16 cellular contexts compared by ENCODE assay signal in genomic region chr3:141320399-141321108, GRCh38. TPM values are rescaled to one million over a fixed set of nuclear protein-coding genes. Genes with fewer than 3 reads are reported as not detected.
DNase-seq lines count a peak whose midpoint lies in the region; ATAC-seq and TF ChIP-seq lines count a peak whose summit lies in the region.
"Had no signal": no experiment of that assay in that cellular context is flagged by ENCODE, and none has a peak within 500 bp of the region (broad histone marks: within the 10 kb centered on the region; RNA-seq: fewer than 3 reads in every experiment).

No MANE protein-coding gene starts in this region.

- peaks cover 7% of the 10 kb centered on the region for H3K36me3 Mint-ChIP-seq in activated naive CD4-positive, alpha-beta T cell treated with anti-CD3 and anti-CD28 coated beads for 36 hours (ENCODE audit: low read depth)
- H3K36me3 Mint-ChIP-seq in activated naive CD4-positive, alpha-beta T cell treated with anti-CD3 and anti-CD28 coated beads, Interleukin-2, amount 50 U/mL, for 72 hours, result peaks cover 8 to 14% of the 10 kb centered on the region in 2 donors
- H3K36me3 Mint-ChIP-seq in IgD-negative memory B cell, result peaks cover 2% of the 10 kb centered on the region
- H3K36me3 Mint-ChIP-seq in stimulated activated naive B cell treated with anti-CD40 and anti-IgM and Interleukin-4, amounts not matched to agents 10 μg/mL and 1 μg/mL and 100 μg/mL, for 72 hours, result peaks cover 14 to 22% of the 10 kb centered on the region in 2 donors

- intact Hi-C loops in activated naive CD4-positive, alpha-beta T cell treated with anti-CD3 and anti-CD28 coated beads for 36 hours (cut with micrococcal nuclease), result no loop called here

- no peak for DNase-seq in activated naive CD4-positive, alpha-beta T cell treated with anti-CD3 and anti-CD28 coated beads for 36 hours
- DNase-seq in activated naive CD4-positive, alpha-beta T cell treated with anti-CD3 and anti-CD28 coated beads, Interleukin-2, amount 50 U/mL, for 72 hours (ENCODE audit: low spot score in 2 of 2), result no peak
- DNase-seq in effector memory CD4-positive, alpha-beta T cell, result no peak
- no peak for DNase-seq in stimulated activated naive B cell treated with anti-CD40 and anti-IgM and Interleukin-4, amounts not matched to agents 10 μg/mL and 1 μg/mL and 100 μg/mL, for 72 hours
- DNase-seq in D341Med (ENCODE audit: low spot score) (no peak), suprapubic skin (ENCODE audit: low spot score in 2 of 2) (no peak), NCI-H345 (lab: John Stamatoyannopoulos, UW) (no peak)
- DNase-seq: activated CD8-positive, alpha-beta memory T cell treated with anti-CD3 and anti-CD28 coated beads, Interleukin-2, amount 50 U/mL, for 48 hours; cerebellar nuclear complex; NCI-H1092; right cardiac atrium; stimulated activated CD4-positive, alpha-beta T cell treated with anti-CD3 and anti-CD28 coated beads, Interleukin-2, amount 100 ng/mL, for 24 hours; transverse colon had no signal

- H3K27me3 Mint-ChIP-seq in activated naive CD4-positive, alpha-beta T cell treated with anti-CD3 and anti-CD28 coated beads for 36 hours (ENCODE audit: low read depth), result no peaks in the 10 kb centered on the region
- peaks cover 2% of the 10 kb centered on the region for H3K27me3 Mint-ChIP-seq in IgD-negative memory B cell
- no peaks in the 10 kb centered on the region for H3K27me3 Mint-ChIP-seq in stimulated activated naive B cell treated with anti-CD40 and anti-IgM and Interleukin-4, amounts not matched to agents 10 μg/mL and 1 μg/mL and 100 μg/mL, for 72 hours

- CTCF ChIA-PET in activated naive CD4-positive, alpha-beta T cell treated with anti-CD3 and anti-CD28 coated beads for 36 hours (lab: Charles Lee), result interaction anchor here (0.8 to 1.5 kb wide), 4 partner anchors 9 to 133 kb away, joined by 4 to 6 read pairs (median 4); no protein-coding TSS in a partner anchor

- TF ChIP-seq EP300 in suprapubic skin (IDR thresholded peaks at IDR 0.05), result no peak

- ATAC-seq in activated naive CD4-positive, alpha-beta T cell treated with anti-CD3 and anti-CD28 coated beads, Interleukin-2, amount 50 U/mL, for 72 hours, result no peak
- ATAC-seq in stimulated activated naive B cell treated with anti-CD40 and anti-IgM and Interleukin-4, amounts not matched to agents 10 μg/mL and 1 μg/mL and 100 μg/mL, for 72 hours (replicated peaks), result peak in 1 of 2 donors; percentile 47
- ATAC-seq: right cardiac atrium had no signal

- no peaks in the 10 kb centered on the region for H3K27me3 ChIP-seq in effector memory CD4-positive, alpha-beta T cell (replicated peaks; ENCODE audit: control insufficient read depth, insufficient read depth, low read length, poor library complexity, severe bottlenecking)
- H3K27me3 ChIP-seq in suprapubic skin, result no peaks in the 10 kb centered on the region
- H3K27me3 ChIP-seq: neutrophil, SJSA1, transverse colon had no signal

- H3K36me3 ChIP-seq in effector memory CD4-positive, alpha-beta T cell (ENCODE audit: control insufficient read depth, insufficient read depth, low read length), result no peaks in the 10 kb centered on the region
- no peaks in the 10 kb centered on the region for H3K36me3 ChIP-seq in suprapubic skin
- H3K36me3 ChIP-seq: neutrophil, SJSA1, transverse colon had no signal

- H3K9me3 ChIP-seq in effector memory CD4-positive, alpha-beta T cell (ENCODE audit: control insufficient read depth, low read length), result no peaks in the 10 kb centered on the region
- no peaks in the 10 kb centered on the region for H3K9me3 ChIP-seq in suprapubic skin
- H3K9me3 ChIP-seq: neutrophil, SJSA1, transverse colon had no signal

- TF ChIP-seq CTCF in suprapubic skin (IDR thresholded peaks at IDR 0.05), result no peak

- TF ChIP-seq POLR2A in suprapubic skin (IDR thresholded peaks at IDR 0.05), result no peak

- H3K4me3 ChIP-seq in effector memory CD4-positive, alpha-beta T cell (ENCODE audit: insufficient read depth, low read depth, low read length, poor library complexity, severe bottlenecking), result peak overlapping the region; percentile 27
- H3K4me3 ChIP-seq in suprapubic skin, result no peak overlapping the region
- H3K4me3 ChIP-seq: SJSA1, transverse colon had no signal

- no peak overlapping the region for H3K4me3 Mint-ChIP-seq in activated naive CD4-positive, alpha-beta T cell treated with anti-CD3 and anti-CD28 coated beads for 36 hours
- H3K4me3 Mint-ChIP-seq in IgD-negative memory B cell, result peak overlapping the region in 2 of 4 donors; percentile 54 to 56
- H3K4me3 Mint-ChIP-seq in stimulated activated naive B cell treated with anti-CD40 and anti-IgM and Interleukin-4, amounts not matched to agents 10 μg/mL and 1 μg/mL and 100 μg/mL, for 72 hours, result no peak overlapping the region

- peak overlapping the region; percentile 38 for H3K27ac Mint-ChIP-seq in activated naive CD4-positive, alpha-beta T cell treated with anti-CD3 and anti-CD28 coated beads for 36 hours
- peak overlapping the region in 1 of 2 donors; percentile 64 for H3K27ac Mint-ChIP-seq in activated naive CD4-positive, alpha-beta T cell treated with anti-CD3 and anti-CD28 coated beads, Interleukin-2, amount 50 U/mL, for 72 hours
- peak overlapping the region in 2 of 3 donors; percentile 67 to 86 for H3K27ac Mint-ChIP-seq in IgD-negative memory B cell
- peak overlapping the region; percentile 72 for H3K27ac Mint-ChIP-seq in stimulated activated naive B cell treated with anti-CD40 and anti-IgM and Interleukin-4, amounts not matched to agents 10 μg/mL and 1 μg/mL and 100 μg/mL, for 72 hours

- peaks cover 23% of the 10 kb centered on the region for H3K4me1 Mint-ChIP-seq in activated naive CD4-positive, alpha-beta T cell treated with anti-CD3 and anti-CD28 coated beads for 36 hours (ENCODE audit: low read depth)
- peaks cover 6 to 13% (median 12%) of the 10 kb centered on the region in 3 donors for H3K4me1 Mint-ChIP-seq in IgD-negative memory B cell
- H3K4me1 Mint-ChIP-seq in stimulated activated naive B cell treated with anti-CD40 and anti-IgM and Interleukin-4, amounts not matched to agents 10 μg/mL and 1 μg/mL and 100 μg/mL, for 72 hours, result peaks cover 11 to 21% of the 10 kb centered on the region in 2 donors

- H3K4me1 ChIP-seq in effector memory CD4-positive, alpha-beta T cell (ENCODE audit: control insufficient read depth, insufficient read depth, low read length, poor library complexity, severe bottlenecking), result peaks cover 14% of the 10 kb centered on the region
- H3K4me1 ChIP-seq in suprapubic skin, result no peaks in the 10 kb centered on the region

- H3K27ac ChIP-seq in effector memory CD4-positive, alpha-beta T cell (ENCODE audit: insufficient read depth, low read length, poor library complexity, severe bottlenecking), result no peak overlapping the region
- H3K27ac ChIP-seq in suprapubic skin, result no peak overlapping the region
- H3K27ac ChIP-seq: neutrophil, SJSA1 had no signal

- H3K9me3 Mint-ChIP-seq in activated naive CD4-positive, alpha-beta T cell treated with anti-CD3 and anti-CD28 coated beads for 36 hours, result peaks cover 10% of the 10 kb centered on the region
- H3K9me3 Mint-ChIP-seq in activated naive CD4-positive, alpha-beta T cell treated with anti-CD3 and anti-CD28 coated beads, Interleukin-2, amount 50 U/mL, for 72 hours, result peaks cover 12 to 15% of the 10 kb centered on the region in 2 donors
- H3K9me3 Mint-ChIP-seq in IgD-negative memory B cell, result peaks cover 0 to 2% (median 0%) of the 10 kb centered on the region in 3 donors
- peaks cover 11 to 15% of the 10 kb centered on the region in 2 donors for H3K9me3 Mint-ChIP-seq in stimulated activated naive B cell treated with anti-CD40 and anti-IgM and Interleukin-4, amounts not matched to agents 10 μg/mL and 1 μg/mL and 100 μg/mL, for 72 hours

RNA-seq across cellular contexts. Expression of gene ZBTB38, which starts 47.8 kb away (rescaled TPM):
- total RNA-seq in activated naive CD4-positive, alpha-beta T cell treated with anti-CD3 and anti-CD28 coated beads for 36 hours, result 10 to 100 TPM; 16.3 to 18.6 TPM
- 10 to 100 TPM; 13.4 to 19.9 TPM for total RNA-seq in activated naive CD4-positive, alpha-beta T cell treated with anti-CD3 and anti-CD28 coated beads, Interleukin-2, amount 50 U/mL, for 72 hours
- 113 TPM for polyA plus RNA-seq in IgD-negative memory B cell
- 100 to 1,000 TPM in 1 of 4 donors, 10 to 100 TPM in 3; 65.8 to 101 (median 85.9) TPM for total RNA-seq in suprapubic skin
